10 cellular contexts compared by ENCODE assay signal in genomic region chr18:805755-806110, GRCh38. TPM values are rescaled to one million over a fixed set of nuclear protein-coding genes. Genes with fewer than 3 reads are reported as not detected.
DNase-seq lines count a peak whose midpoint lies in the region; ATAC-seq, FAIRE-seq and TF ChIP-seq lines count a peak whose summit lies in the region.
"Had no signal": no experiment of that assay in that cellular context is flagged by ENCODE, and none has a peak within 500 bp of the region (broad histone marks: within the 10 kb centered on the region; RNA-seq: fewer than 3 reads in every experiment).

No MANE protein-coding gene starts in this region.

- in situ Hi-C loops in mammary epithelial cell (cut with MboI; ENCODE audit: low sequenced_read_pairs in 2 of 2), result no loop called here

- no peaks in the 10 kb centered on the region for H3K9me3 Mint-ChIP-seq in CD4-positive, CD25-positive, alpha-beta regulatory T cell
- H3K9me3 Mint-ChIP-seq: activated B cell treated with CpG ODN at 0.5 μM for 24 hours had no signal

- H2AFZ ChIP-seq in mammary epithelial cell (ENCODE audit: low read depth, low read length), result no peak overlapping the region

- peak overlapping the region; percentile 42 for H3K4me3 ChIP-seq in CD4-positive, CD25-positive, alpha-beta regulatory T cell (ENCODE audit: low read depth, low read length)
- H3K4me3 ChIP-seq in mammary epithelial cell (replicated peaks in 1 of 3; ENCODE audit: insufficient read depth in 1 of 3, low read depth in 2 of 3, low read length in 3 of 3), result no peak overlapping the region

- peak overlapping the region; percentile 29 for H3K4me2 ChIP-seq in mammary epithelial cell (ENCODE audit: insufficient read depth, low read depth, low read length)

- no peak for DNase-seq in CD4-positive, CD25-positive, alpha-beta regulatory T cell
- DNase-seq in GM19239 (ENCODE audit: insufficient read length, low spot score) (no peak), mammary epithelial cell (no peak), GM03348 (ENCODE audit: low spot score) (no peak), iPS-NIHi11 (ENCODE audit: low spot score) (no peak)
- no peak for DNase-seq in effector CD4-positive, alpha-beta T cell
- no peak for DNase-seq in stimulated activated CD4-positive, alpha-beta T cell treated with anti-CD3 and anti-CD28 coated beads, Interleukin-4, amount 100 ng/mL, for 24 hours
- DNase-seq: activated B cell treated with CpG ODN at 0.5 μM for 24 hours, mesendoderm had no signal

- no peaks in the 10 kb centered on the region for H3K36me3 ChIP-seq in CD4-positive, CD25-positive, alpha-beta regulatory T cell (ENCODE audit: control insufficient read depth, insufficient read depth, low read length)
- H3K36me3 ChIP-seq in mammary epithelial cell (ENCODE audit: insufficient read depth, low read length), result peaks cover 2% of the 10 kb centered on the region

- H3K4me3 Mint-ChIP-seq in CD4-positive, CD25-positive, alpha-beta regulatory T cell, result peak overlapping the region in 2 of 4 donors; percentile 73 to 74
- H3K4me3 Mint-ChIP-seq: activated B cell treated with CpG ODN at 0.5 μM for 24 hours had no signal

- peak overlapping the region; percentile 10 for H3K27ac ChIP-seq in CD4-positive, CD25-positive, alpha-beta regulatory T cell (ENCODE audit: insufficient read depth, low read length, poor library complexity, severe bottlenecking)
- H3K27ac ChIP-seq in mammary epithelial cell (ENCODE audit: insufficient read depth, low read depth, low read length), result no peak overlapping the region

- H3K27me3 Mint-ChIP-seq in CD4-positive, CD25-positive, alpha-beta regulatory T cell, result peaks cover 18% of the 10 kb centered on the region

- H3K4me1 Mint-ChIP-seq in CD4-positive, CD25-positive, alpha-beta regulatory T cell, result peaks cover 16 to 78% (median 50%) of the 10 kb centered on the region in 4 donors

- H3K27me3 ChIP-seq in CD4-positive, CD25-positive, alpha-beta regulatory T cell (ENCODE audit: control insufficient read depth, insufficient read depth, low read length), result peaks cover 13% of the 10 kb centered on the region
- H3K27me3 ChIP-seq in mammary epithelial cell (ENCODE audit: insufficient read depth, low read length), result no peaks in the 10 kb centered on the region

- no peak for TF ChIP-seq CTCF in mammary epithelial cell (conservative IDR thresholded peaks at IDR 0.05 in 1 of 2, IDR thresholded peaks at IDR 0.05 in 1 of 2; ENCODE audit: extremely low read depth in 1 of 2, insufficient read depth in 1 of 2, low read depth in 1 of 2, low read length in 2 of 2)

- ATAC-seq in CD4-positive, CD25-positive, alpha-beta regulatory T cell (ENCODE audit: low read depth in 2 of 2), result no peak
- peak; percentile 27 for ATAC-seq in HG03135 (IDR thresholded peaks at IDR 0.05; ENCODE audit: unreplicated experiment)

- peak overlapping the region in 2 of 3 donors; percentile 36 to 63 for H3K27ac Mint-ChIP-seq in CD4-positive, CD25-positive, alpha-beta regulatory T cell
- H3K27ac Mint-ChIP-seq: activated B cell treated with CpG ODN at 0.5 μM for 24 hours had no signal

- no peak overlapping the region for H3K9ac ChIP-seq in mammary epithelial cell (ENCODE audit: insufficient read depth, low read length)

- no TSS peak for BruUV-seq in mammary epithelial cell (replicated peaks; lab: Mats Ljungman, UMichigan)

- CTCF ChIA-PET in mammary epithelial cell (lab: Charles Lee; ENCODE audit: low non-redundant PET), result no interaction called here

- no peaks in the 10 kb centered on the region for H3K36me3 Mint-ChIP-seq in CD4-positive, CD25-positive, alpha-beta regulatory T cell

- WGBS in mammary epithelial cell (ENCODE audit: low coverage, missing lambda C conversion rate), result 94% methylated on average over 2 of the region's 2 CpGs

- H3K4me1 ChIP-seq in CD4-positive, CD25-positive, alpha-beta regulatory T cell (ENCODE audit: control insufficient read depth, insufficient read depth, low read length, poor library complexity, severe bottlenecking), result peaks cover 13% of the 10 kb centered on the region
- no peaks in the 10 kb centered on the region for H3K4me1 ChIP-seq in mammary epithelial cell (ENCODE audit: insufficient read depth, low read length)

- peaks cover 98% of the 10 kb centered on the region for H3K79me2 ChIP-seq in mammary epithelial cell (ENCODE audit: insufficient read depth, low read length)

- H3K9me3 ChIP-seq in CD4-positive, CD25-positive, alpha-beta regulatory T cell (ENCODE audit: control insufficient read depth in 2 of 2, low read length in 2 of 2), result no peaks in the 10 kb centered on the region
- no peaks in the 10 kb centered on the region for H3K9me3 ChIP-seq in mammary epithelial cell (replicated peaks; ENCODE audit: insufficient read depth, low read length)

- dilution Hi-C loops in mammary epithelial cell (cut with HindIII; ENCODE audit: low sequenced_read_pairs), result no loop called here

- no peaks in the 10 kb centered on the region for H4K20me1 ChIP-seq in mammary epithelial cell (ENCODE audit: insufficient read depth, low read length)

- intact Hi-C loops in mammary epithelial cell (cut with micrococcal nuclease), result no loop called here

- FAIRE-seq in GM19239 (lab: Jason Lieb, UNC), result peak; percentile 94

RNA-seq across cellular contexts. Expression of gene YES1, which starts 6.3 kb away (rescaled TPM):
- total RNA-seq in CD4-positive, CD25-positive, alpha-beta regulatory T cell, result 4.1 TPM
- polyA plus RNA-seq in CD4-positive, CD25-positive, alpha-beta regulatory T cell, result 1 to 10 TPM in 2 of 4 donors, under 1 TPM in 2; 0.23 to 2.1 (median 1.2) TPM
- total RNA-seq in mammary epithelial cell, result 100 to 1,000 TPM in 1 of 2 donors, 10 to 100 TPM in 1; 76.9 to 126 TPM
- polyA plus RNA-seq in mammary epithelial cell, result 23.1 TPM
- 33.9 TPM for polyA minus RNA-seq in mammary epithelial cell

Comparison
In these comparisons a context has a peak if more than half of its experiments do, and no peak if none do; other contexts are left out.
1. RNA of gene YES1, which starts 6.3 kb away (total RNA-seq): 76.9 to 126 TPM in mammary epithelial cell; 4.1 TPM in CD4-positive, CD25-positive, alpha-beta regulatory T cell (single experiment); every median in the first group is over 10 times any median in the second.